In the genomic region with DNA sequence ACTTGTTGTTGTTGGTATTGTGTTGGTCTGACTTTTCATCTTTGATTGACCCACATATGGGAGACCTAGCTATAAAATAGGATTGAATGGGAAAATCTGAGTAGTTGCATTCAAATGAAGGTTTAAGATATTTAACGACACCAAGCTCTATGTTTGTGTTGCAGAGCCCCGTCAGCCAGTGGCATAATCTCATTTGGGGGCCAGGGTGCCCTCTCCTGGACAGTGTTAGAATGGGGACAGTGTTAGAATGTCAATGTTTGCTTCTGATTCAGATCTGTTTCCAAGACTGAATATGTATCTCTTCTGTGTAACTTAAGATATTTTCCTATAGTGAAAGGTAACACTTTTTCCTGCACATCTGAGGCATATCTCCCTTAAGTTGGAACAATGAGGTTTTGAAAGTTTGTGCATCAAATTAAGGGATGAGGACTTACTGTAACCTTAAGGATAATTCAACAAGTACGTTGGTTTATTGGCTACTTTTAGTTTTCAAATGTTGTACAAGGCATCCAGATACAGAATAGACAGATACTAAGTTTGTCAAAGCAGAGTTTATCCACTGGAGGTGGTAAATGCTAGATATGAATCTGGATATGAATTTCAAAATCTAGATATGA, we compare ENCODE assay signal across 8 cellular contexts. TPM values are rescaled to one million over a fixed set of nuclear protein-coding genes. Genes with fewer than 3 reads are reported as not detected.
DNase-seq lines count a peak whose midpoint lies in the region; ATAC-seq and TF ChIP-seq lines count a peak whose summit lies in the region.

No MANE protein-coding gene starts in this region.

- H3K27me3 ChIP-seq in Peyer's patch = no peaks in the 10 kb centered on the region

- H3K9me3 ChIP-seq in Peyer's patch = no peaks in the 10 kb centered on the region

- TF ChIP-seq CTCF in Peyer's patch (IDR thresholded peaks at IDR 0.05) = peak in 4 of 6 experiments; percentile 39 to 62 (median 52)

- H3K4me3 ChIP-seq in Peyer's patch = no peak overlapping the region

- H3K4me1 ChIP-seq in Peyer's patch = no peaks in the 10 kb centered on the region

- TF ChIP-seq POLR2A in Peyer's patch (IDR thresholded peaks at IDR 0.05) = no peak

- intact Hi-C loops in posterior cingulate gyrus (cut with DNase I) = loop anchor here (2.0 kb wide), 1 partner anchor 353 kb away; no protein-coding TSS in a partner anchor

- no peak overlapping the region for H3K27ac ChIP-seq in Peyer's patch

- no peaks in the 10 kb centered on the region for H3K36me3 ChIP-seq in Peyer's patch

- peak; percentile 18 for DNase-seq in NCI-H2196 (lab: John Stamatoyannopoulos, UW; ENCODE audit: unreplicated experiment)
- no peak for DNase-seq in NCI-H2196 treated with DMSO at 0.1 percent for 48 hours (lab: John Stamatoyannopoulos, UW; ENCODE audit: unreplicated experiment)
- DNase-seq in Peyer's patch = peak; percentile 25 to 79 (median 63)
- DNase-seq in activated effector memory CD4-positive, alpha-beta T cell treated with anti-CD3 and anti-CD28 coated beads, Interleukin-2, amount 50 U/mL, for 16 hours = peak; percentile 74
- peak; percentile 15 for DNase-seq in glomerular visceral epithelial cell (ENCODE audit: extremely low spot score)
- DNase-seq in posterior cingulate gyrus = peak in 7 of 10 donors; percentile 27 to 85 (median 51)

- peak; percentile 74 for ATAC-seq in HG02884 (IDR thresholded peaks at IDR 0.05; ENCODE audit: unreplicated experiment)
- no peak for ATAC-seq in GM19455 (IDR thresholded peaks at IDR 0.05; ENCODE audit: unreplicated experiment)

RNA-seq across cellular contexts. Expression of a gene that starts 5.3 kb away (rescaled TPM):
- total RNA-seq in Peyer's patch = not detected

RNA-seq across cellular contexts. Expression of a gene that starts 41.8 kb away (rescaled TPM):
- total RNA-seq in Peyer's patch = not detected

RNA-seq across cellular contexts. Expression of a gene that starts 54.1 kb away (rescaled TPM):
- total RNA-seq in Peyer's patch = not detected

RNA-seq across cellular contexts. Expression of a gene that starts 57.3 kb away (rescaled TPM):
- not detected for total RNA-seq in Peyer's patch
